Comparison of ENCODE assay signal across 9 cellular contexts in genomic region chrX:132463411-132463810, GRCh38. TPM values are rescaled to one million over a fixed set of nuclear protein-coding genes. Genes with fewer than 3 reads are reported as not detected.
A peak's percentile ranks its signal among the peaks of the same experiment; 100 is the strongest.
DNase-seq lines count a peak whose midpoint lies in the region; ATAC-seq, FAIRE-seq and TF ChIP-seq lines count a peak whose summit lies in the region.
"Had no signal": no experiment of that assay in that cellular context is flagged by ENCODE, and none has a peak within 500 bp of the region (broad histone marks: within the 10 kb centered on the region; RNA-seq: fewer than 3 reads in every experiment).

No MANE protein-coding gene starts in this region.

- H3K27ac Mint-ChIP-seq in activated T-cell treated with anti-CD3 and anti-CD28 coated beads, Interleukin-2, amount 50 U/mL, for 24 hours, result no peak overlapping the region

- intact Hi-C loops in psoas muscle (cut with DNase I), result no loop called here

- H3K27me3 Mint-ChIP-seq in activated T-cell treated with anti-CD3 and anti-CD28 coated beads, Interleukin-2, amount 50 U/mL, for 24 hours, result peaks cover 11% of the 10 kb centered on the region

- H3K4me3 ChIP-seq in psoas muscle, result no peak overlapping the region

- no peaks in the 10 kb centered on the region for H3K36me3 Mint-ChIP-seq in activated T-cell treated with anti-CD3 and anti-CD28 coated beads, Interleukin-2, amount 50 U/mL, for 24 hours (ENCODE audit: low read depth)

- no peaks in the 10 kb centered on the region for H3K9me3 Mint-ChIP-seq in activated T-cell treated with anti-CD3 and anti-CD28 coated beads, Interleukin-2, amount 50 U/mL, for 24 hours

- H3K27me3 ChIP-seq in psoas muscle (ENCODE audit: insufficient read depth in 3 of 3, low read length in 2 of 3), result no peaks in the 10 kb centered on the region

- FAIRE-seq in colon (lab: Jason Lieb, UNC), result peak; percentile 60

- no peaks in the 10 kb centered on the region for H3K4me1 ChIP-seq in psoas muscle

- no peak overlapping the region for H3K27ac ChIP-seq in psoas muscle

- H3K36me3 ChIP-seq in psoas muscle (ENCODE audit: insufficient read depth in 1 of 2, low read depth in 1 of 2), result no peaks in the 10 kb centered on the region

- ATAC-seq in psoas muscle (no peak), HG02885 (IDR thresholded peaks at IDR 0.05; ENCODE audit: poor library complexity, unreplicated experiment) (no peak)

- H3K4me3 Mint-ChIP-seq in activated T-cell treated with anti-CD3 and anti-CD28 coated beads, Interleukin-2, amount 50 U/mL, for 24 hours, result no peak overlapping the region

- 57 to 76% (median 75%) methylated on average over 8 of the region's 8 CpGs for WGBS in psoas muscle, 3 donors

- peak; percentile 49 for TF ChIP-seq CTCF in psoas muscle (IDR thresholded peaks at IDR 0.05)

- no peaks in the 10 kb centered on the region for H3K9me3 ChIP-seq in psoas muscle

- peak; percentile 30 to 36 for DNase-seq in activated T-cell treated with anti-CD3 and anti-CD28 coated beads, Interleukin-2, amount 50 U/mL, for 48 hours
- DNase-seq in activated T-cell treated with anti-CD3 and anti-CD28 coated beads, Interleukin-2, amount 50 U/mL, for 24 hours, result no peak
- peak; percentile 25 for DNase-seq in MV-4-11 (lab: John Stamatoyannopoulos, UW)
- no peak for DNase-seq in psoas muscle
- DNase-seq in epidermal melanocyte (ENCODE audit: insufficient read length, low spot score), result no peak
- no peak for DNase-seq in DMS79 treated with DMSO at 0.1 percent for 48 hours (lab: John Stamatoyannopoulos, UW)
- DNase-seq: head of caudate nucleus had no signal

- no peaks in the 10 kb centered on the region for H3K4me1 Mint-ChIP-seq in activated T-cell treated with anti-CD3 and anti-CD28 coated beads, Interleukin-2, amount 50 U/mL, for 24 hours (ENCODE audit: low read depth)

RNA-seq across cellular contexts. Expression of gene MBNL3, which starts 25.4 kb away (rescaled TPM):
- total RNA-seq in psoas muscle, result 1 to 10 TPM; 2.2 to 2.6 (median 2.4) TPM
- polyA plus RNA-seq in psoas muscle, result under 1 TPM; 0.25 to 0.53 (median 0.53) TPM

Comparison
In these comparisons a context has a peak if more than half of its experiments do, and no peak if none do; other contexts are left out.
1. DNase-seq: peak in activated T-cell treated with anti-CD3 and anti-CD28 coated beads, Interleukin-2, amount 50 U/mL, for 48 hours (2 of 2) and MV-4-11 (single experiment); none in activated T-cell treated with anti-CD3 and anti-CD28 coated beads, Interleukin-2, amount 50 U/mL, for 24 hours (single experiment), psoas muscle (0 of 2), epidermal melanocyte (single experiment) and DMS79 treated with DMSO at 0.1 percent for 48 hours (single experiment).